In genomic region chr16:9650284-9650683, GRCh38 we compare ENCODE assay signal across 30 cellular contexts.
"Had no signal": no experiment of that assay in that cellular context is flagged by ENCODE, and none has a peak within 500 bp of the region (broad histone marks: within the 10 kb centered on the region; RNA-seq: fewer than 3 reads in every experiment).

No MANE protein-coding gene starts in this region.

- ATAC-seq: activated CD4-positive, alpha-beta T cell treated with anti-CD3 and anti-CD28 coated beads for 36 hours; activated naive CD4-positive, alpha-beta T cell treated with anti-CD3 and anti-CD28 coated beads, Interleukin-2, amount 50 U/mL, for 72 hours; activated T-cell treated with anti-CD3 and anti-CD28 coated beads, Interleukin-2, amount 50 U/mL, for 72 hours; effector memory CD8-positive, alpha-beta T cell; esophagus mucosa; left ventricle myocardium superior; psoas muscle; upper lobe of right lung had no signal

- H3K36me3 ChIP-seq: colonic mucosa, suprapubic skin, tibial artery, upper lobe of right lung had no signal

- H3K4me3 ChIP-seq: colonic mucosa, dorsolateral prefrontal cortex, psoas muscle, suprapubic skin, tibial artery, upper lobe of right lung had no signal

- H3K9me3 ChIP-seq: colonic mucosa, psoas muscle, suprapubic skin, tibial artery, upper lobe of right lung had no signal

- H3K9ac ChIP-seq: parathyroid adenoma had no signal

- H3K27ac ChIP-seq: colonic mucosa, dorsolateral prefrontal cortex, parathyroid adenoma, psoas muscle, suprapubic skin, tibial artery, upper lobe of right lung had no signal

- DNase-seq: activated CD4-positive, alpha-beta T cell treated with anti-CD3 and anti-CD28 coated beads for 36 hours; activated CD4-positive, alpha-beta T cell treated with anti-CD3 and anti-CD28 coated beads, Interleukin-2, amount 50 U/mL, for 4 hours; activated CD4-positive, CD25-positive, alpha-beta regulatory T cell; activated naive CD4-positive, alpha-beta T cell; activated T-cell treated with anti-CD3 and anti-CD28 coated beads for 4 hours; activated T-cell treated with anti-CD3 and anti-CD28 coated beads, Interleukin-2, amount 50 U/mL, for 72 hours; colonic mucosa; dorsolateral prefrontal cortex; effector memory CD8-positive, alpha-beta T cell; foreskin fibroblast; head of caudate nucleus; hypothalamus; immature natural killer cell; left ventricle myocardium superior; naive B cell; nucleus accumbens; psoas muscle; stimulated activated CD4-positive, alpha-beta T cell treated with anti-CD3 and anti-CD28 coated beads, Interleukin-15, amount 100 ng/mL, for 24 hours; stimulated activated CD4-positive, alpha-beta T cell treated with anti-CD3 and anti-CD28 coated beads, Interleukin-2, amount 100 ng/mL, for 24 hours; stimulated activated naive CD4-positive, alpha-beta T cell; T-helper 1 cell; tibial artery; upper lobe of right lung had no signal

- H3K4me1 ChIP-seq: colonic mucosa, parathyroid adenoma, psoas muscle, suprapubic skin, tibial artery, upper lobe of right lung had no signal

- H3K4me3 Mint-ChIP-seq: activated CD4-positive, alpha-beta T cell treated with anti-CD3 and anti-CD28 coated beads for 36 hours; activated T-cell treated with anti-CD3 and anti-CD28 coated beads, Interleukin-2, amount 50 U/mL, for 72 hours; effector memory CD8-positive, alpha-beta T cell; immature natural killer cell; mesothelial cell of epicardium; naive B cell; neural crest cell; T-helper 2 cell treated with Interferon-gamma antibody and Interleukin-4, amounts not matched to agents 5 μg/mL and 100 μg/mL, for 36 hours had no signal

- H3K27me3 Mint-ChIP-seq: effector memory CD8-positive, alpha-beta T cell had no signal

- H3K27me3 ChIP-seq: colonic mucosa, dorsolateral prefrontal cortex, upper lobe of right lung had no signal

- H3K27ac Mint-ChIP-seq: activated CD4-positive, alpha-beta T cell treated with anti-CD3 and anti-CD28 coated beads for 36 hours; activated naive CD4-positive, alpha-beta T cell treated with anti-CD3 and anti-CD28 coated beads, Interleukin-2, amount 50 U/mL, for 72 hours; activated T-cell treated with anti-CD3 and anti-CD28 coated beads, Interleukin-2, amount 50 U/mL, for 72 hours; effector memory CD8-positive, alpha-beta T cell; immature natural killer cell; mesothelial cell of epicardium; T-helper 2 cell treated with Interferon-gamma antibody and Interleukin-4, amounts not matched to agents 5 μg/mL and 100 μg/mL, for 36 hours had no signal

- H3K36me3 Mint-ChIP-seq: immature natural killer cell, mesothelial cell of epicardium, naive B cell had no signal

- H3K9me3 Mint-ChIP-seq: immature natural killer cell, mesothelial cell of epicardium, neural crest cell had no signal

- H3K4me1 Mint-ChIP-seq: activated CD4-positive, alpha-beta T cell treated with anti-CD3 and anti-CD28 coated beads for 36 hours; immature natural killer cell; naive B cell; neural crest cell had no signal
